ENCODE assay signal across 8 cellular contexts in genomic region chr14:63864819-63865218, GRCh38. TPM values are rescaled to one million over a fixed set of nuclear protein-coding genes. Genes with fewer than 3 reads are reported as not detected.
DNase-seq lines count a peak whose midpoint lies in the region; ATAC-seq, FAIRE-seq and TF ChIP-seq lines count a peak whose summit lies in the region.
"Not testable (repeated sequence)": the region's sequence is repeated elsewhere in the genome, so short reads cannot be mapped to it uniquely, and the experiment has no call there.

No MANE protein-coding gene starts in this region.

- not testable (repeated sequence) for BruUV-seq in GM12878 (replicated peaks; lab: Mats Ljungman, UMichigan)

- H3F3A ChIP-seq in GM23338 (replicated peaks; ENCODE audit: low read depth): not testable (repeated sequence)
- H3F3A ChIP-seq in SU-DHL-6 (ENCODE audit: insufficient read depth): peaks cover 85% of the 10 kb centered on the region

- not testable (repeated sequence) for H4K20me1 ChIP-seq in GM23338 (replicated peaks; ENCODE audit: insufficient read depth); SU-DHL-6 (ENCODE audit: low read depth, low read length); GM12878 (ENCODE audit: control insufficient read depth, insufficient read depth)

- not testable (repeated sequence) for TF ChIP-seq CTCF in GM23338 (conservative IDR thresholded peaks at IDR 0.05; ENCODE audit: low read depth in 2 of 2); SU-DHL-6 (IDR thresholded peaks at IDR 0.05; ENCODE audit: insufficient read depth, low read length, poor library complexity, severe bottlenecking); GM12878 (IDR thresholded peaks at IDR 0.05 in 2 of 3, conservative IDR thresholded peaks at IDR 0.05 in 1 of 3; ENCODE audit: control insufficient read depth in 2 of 3, extremely low read depth in 1 of 3, insufficient read depth in 1 of 3, low read depth in 3 of 3, low read length in 3 of 3); omental fat pad (IDR thresholded peaks at IDR 0.05); type B pancreatic cell (conservative IDR thresholded peaks at IDR 0.05)

- in situ Hi-C loops in GM12878 (cut with MboI): not testable (repeated sequence)

- H3K4me3 ChIP-seq in GM23338: not testable (repeated sequence)
- peak overlapping the region; percentile 36 for H3K4me3 ChIP-seq in SU-DHL-6 (ENCODE audit: insufficient read depth, low read length, poor library complexity, severe bottlenecking)
- peak overlapping the region; percentile 28; the same call in 1 of the 2 replicates for H3K4me3 ChIP-seq in GM12878

- 0 out of 2 replicates have a peak overlapping the region, but pooled peaks have one; percentile 5 for H3K27ac ChIP-seq in GM23338 (ENCODE audit: low read depth)
- H3K27ac ChIP-seq in SU-DHL-6 (ENCODE audit: low read depth, low read length): peak overlapping the region; percentile 95
- peak overlapping the region; percentile 74 for H3K27ac ChIP-seq in GM12878 (ENCODE audit: control insufficient read depth, insufficient read depth)

- intact Hi-C loops in GM12878 (cut with micrococcal nuclease; ENCODE audit: unreplicated experiment): loop anchor here (1.0 to 10.0 kb wide), 4 partner anchors 12 to 223 kb away; partner anchors contain the start of genes SGPP1, SYNE2 and WDR89
- intact Hi-C loops in Right ventricle myocardium superior (cut with DNase I): not testable (repeated sequence)

- not testable (repeated sequence) for H3K27me3 Mint-ChIP-seq in GM23338 (ENCODE audit: insufficient read depth, low read depth, poor library complexity); type B pancreatic cell

- peaks cover 28% of the 10 kb centered on the region for H3K4me1 Mint-ChIP-seq in GM23338
- peaks cover 30% of the 10 kb centered on the region for H3K4me1 Mint-ChIP-seq in type B pancreatic cell (ENCODE audit: unreplicated experiment)

- not testable (repeated sequence) for H3K9me2 ChIP-seq in GM23338 (ENCODE audit: insufficient read depth); SU-DHL-6 (replicated peaks; ENCODE audit: insufficient read depth, low read length)

- not testable (repeated sequence) for H3K9me3 Mint-ChIP-seq in GM23338, type B pancreatic cell

- H3K4me1 ChIP-seq in GM23338 (ENCODE audit: insufficient read depth): not testable (repeated sequence)
- H3K4me1 ChIP-seq in GM12878 (ENCODE audit: control insufficient read depth, insufficient read depth, low read length): peaks cover 59% of the 10 kb centered on the region

- not testable (repeated sequence) for TF ChIP-seq EP300 in GM12878 (IDR thresholded peaks at IDR 0.05; ENCODE audit: borderline replicate concordance in 1 of 2, control insufficient read depth in 1 of 2, low read depth in 2 of 2, low read length in 2 of 2)

- H3K4me2 ChIP-seq in GM23338: not testable (repeated sequence)
- H3K4me2 ChIP-seq in SU-DHL-6 (ENCODE audit: low read depth, low read length, poor library complexity, severe bottlenecking) (peak overlapping the region; percentile 90), GM12878 (ENCODE audit: control insufficient read depth, insufficient read depth) (peak overlapping the region; percentile 24; the same call in 1 of the 2 replicates)

- RAD21 ChIA-PET in GM12878 (lab: Charles Lee; ENCODE audit: unreplicated experiment): interaction anchor here (0.9 to 1.9 kb wide), 4 partner anchors 9 to 98 kb away, joined by 3 to 7 read pairs (median 4); partner anchors contain the start of gene SYNE2

- not testable (repeated sequence) for H3K9me3 ChIP-seq in SU-DHL-6 (ENCODE audit: insufficient read depth, low read length); GM12878 (replicated peaks; ENCODE audit: control insufficient read depth, insufficient read depth, low read length)

- WGBS in GM12878 (ENCODE audit: insufficient coverage, insufficient replicate concordance, low lambda C conversion rate, missing lambda C conversion rate): 0% methylated on average over 1 of the region's 2 CpGs

- ATAC-seq in GM23338: not testable (repeated sequence)
- ATAC-seq in HG03378 (IDR thresholded peaks at IDR 0.05; ENCODE audit: unreplicated experiment): peak; percentile 42
- ATAC-seq in GM12878: peak; percentile 60
- peak; percentile 32 for ATAC-seq in Right ventricle myocardium superior (ENCODE audit: poor library complexity)
- ATAC-seq in omental fat pad (ENCODE audit: low FRiP score): peak; percentile 15

- H3K36me3 ChIP-seq in GM23338 (ENCODE audit: insufficient read depth); SU-DHL-6 (ENCODE audit: low read length); GM12878 (ENCODE audit: control insufficient read depth in 2 of 2, insufficient read depth in 2 of 2, low read length in 1 of 2): not testable (repeated sequence)

- H3K36me3 Mint-ChIP-seq in GM23338 (ENCODE audit: low read depth); type B pancreatic cell: not testable (repeated sequence)

- H2AFZ ChIP-seq in GM23338; SU-DHL-6 (ENCODE audit: low read depth, low read length, severe bottlenecking); GM12878 (ENCODE audit: control insufficient read depth, low read depth, low read length): not testable (repeated sequence)

- H3K9ac ChIP-seq in SU-DHL-6 (ENCODE audit: low read length): peak overlapping the region; percentile 45
- not testable (repeated sequence) for H3K9ac ChIP-seq in GM12878 (ENCODE audit: control insufficient read depth, insufficient read depth, low read length)

- not testable (repeated sequence) for TF ChIP-seq POLR2A in GM12878 (IDR thresholded peaks at IDR 0.05; ENCODE audit: low read depth, low read length)

- CTCF ChIA-PET in GM12878 (lab: Yijun Ruan, JAX): interaction anchor here (2.3 kb wide), 1 partner anchor 10 kb away, joined by 14 read pairs; no protein-coding TSS in a partner anchor

- H3K27ac Mint-ChIP-seq in GM23338 (peak overlapping the region; percentile 44), type B pancreatic cell (peak overlapping the region; percentile 92)

- POLR2A ChIA-PET in GM12878 (lab: Charles Lee): interaction anchor here (0.7 to 1.8 kb wide), 7 partner anchors 10 to 132 kb away, joined by 3 to 10 read pairs (median 5); no protein-coding TSS in a partner anchor

- not testable (repeated sequence) for H3K27me3 ChIP-seq in GM23338 (ENCODE audit: insufficient read depth); SU-DHL-6 (ENCODE audit: low read length); GM12878 (replicated peaks in 1 of 2; ENCODE audit: control insufficient read depth in 2 of 2, insufficient read depth in 2 of 2, low read length in 1 of 2)

- H3K4me3 Mint-ChIP-seq in GM23338: not testable (repeated sequence)
- H3K4me3 Mint-ChIP-seq in type B pancreatic cell: peak overlapping the region; percentile 56

- SMC1A ChIA-PET in GM12878 (lab: Charles Lee; ENCODE audit: uncharacterized antibody, unreplicated experiment): interaction anchor here (1.0 to 2.1 kb wide), 8 partner anchors 10 to 107 kb away, joined by 3 to 10 read pairs (median 4); no protein-coding TSS in a partner anchor

- peak; percentile 92 for FAIRE-seq in GM18507 (lab: Jason Lieb, UNC)
- FAIRE-seq in GM12878 (lab: Jason Lieb, UNC): peak; percentile 80

- TF ChIP-seq RAD21 in GM12878 (IDR thresholded peaks at IDR 0.05; ENCODE audit: insufficient read depth, low read depth, low read length): not testable (repeated sequence)

- peaks cover 70% of the 10 kb centered on the region for H3K79me2 ChIP-seq in GM23338 (replicated peaks; ENCODE audit: insufficient read depth)
- H3K79me2 ChIP-seq in SU-DHL-6 (ENCODE audit: insufficient read depth, low read length): peaks cover 80% of the 10 kb centered on the region
- H3K79me2 ChIP-seq in GM12878 (ENCODE audit: control insufficient read depth, insufficient read depth, low read length): peaks cover 57% of the 10 kb centered on the region

- not testable (repeated sequence) for DNase-seq in GM18507 (ENCODE audit: extremely low spot score, insufficient read length, low read depth); GM23338 (ENCODE audit: low spot score); GM12878 (ENCODE audit: low read depth, low spot score); Right ventricle myocardium superior; omental fat pad (ENCODE audit: low spot score); type B pancreatic cell (ENCODE audit: extremely low spot score, unreplicated experiment)

RNA-seq across cellular contexts. Expression of gene SYNE2, which starts 12.0 kb away (rescaled TPM):
- total RNA-seq in GM23338 (2014; rRNA removed; shearing (Covaris generic)): 86.5 and 100 TPM in 2 replicates
- polyA plus RNA-seq in GM23338 (2016; fragmentation: Nextera tagmentation; extraction: Ambion mirVana) (21.7 and 34.3 TPM in 2 replicates), GM12878 (2011; rRNA removed) (10.8 and 12.7 TPM in 2 replicates), GM12878 (2014; fragmentation: Illumina TruSeq; extraction: Trizol) (35.3 and 37.0 TPM in 2 replicates), GM12878 (2014; fragmentation: Nextera tagmentation; extraction: Ambion mirVana) (1 to 10 TPM; 2.1 to 4.6 TPM), GM12878 (2014; rRNA removed) (29.0 and 35.1 TPM in 2 replicates), GM12878 (2016; fragmentation: Nextera tagmentation; extraction: Ambion mirVana) (10 to 100 TPM; 39.2 to 40.3 TPM)
- 131 and 154 TPM in 2 replicates for total RNA-seq in GM12878 (2013; cell fraction: nucleolus; rRNA removed)
- total RNA-seq in GM12878 (2014; rRNA removed) (45.6 and 45.7 TPM in 2 replicates), GM12878 (2014; rRNA removed; fragmentation: Illumina TruSeq; extraction: Trizol) (49.9 and 55.3 TPM in 2 replicates), GM12878 (2021) (47.8 and 52.7 TPM in 2 replicates), Right ventricle myocardium superior (193 TPM), omental fat pad (100 to 1,000 TPM; 162 to 274 (median 207) TPM), type B pancreatic cell (ENCODE audit: low replicate concordance) (68.1 and 75.1 TPM in 2 replicates)
- polyA plus RNA-seq in GM12878 (2011; ENCODE audit: low read depth): 33.3 TPM
- 14.3 and 19.4 TPM in 2 replicates for polyA plus RNA-seq in GM12878 (2011; cell fraction: cytosol; rRNA removed)
- polyA plus RNA-seq in GM12878 (2011; cell fraction: nucleus; rRNA removed): 58.4 and 96.8 TPM in 2 replicates
- polyA plus RNA-seq in GM12878 (2012): 48.3 and 54.5 TPM in 2 replicates
- polyA minus RNA-seq in GM12878 (2011; rRNA and poly(A)+ RNA removed): 74.2 and 79.7 TPM in 2 replicates
- 13.0 and 14.6 TPM in 2 replicates for polyA minus RNA-seq in GM12878 (2011; cell fraction: cytosol; rRNA and poly(A)+ RNA removed)
- 85.0 and 172 TPM in 2 replicates for polyA minus RNA-seq in GM12878 (2011; cell fraction: nucleus; rRNA and poly(A)+ RNA removed)

Comparison
In these comparisons a context has a peak if more than half of its experiments do, and no peak if none do; other contexts are left out.
1. H3K27ac ChIP-seq: peak in every context shown above with its lines; median percentile 95 in SU-DHL-6; 74 in GM12878; 5 in GM23338.